11 cellular contexts compared by ENCODE assay signal in genomic region chr5:55877655-55878054, GRCh38. TPM values are rescaled to one million over a fixed set of nuclear protein-coding genes. Genes with fewer than 3 reads are reported as not detected.
"Had no signal": no experiment of that assay in that cellular context is flagged by ENCODE, and none has a peak within 500 bp of the region (broad histone marks: within the 10 kb centered on the region; RNA-seq: fewer than 3 reads in every experiment).

No MANE protein-coding gene starts in this region.

- H3K4me2 ChIP-seq: GM23338 had no signal

- H3K4me1 Mint-ChIP-seq: GM23338, H9 had no signal

- FAIRE-seq: H1, H54 had no signal

- H3K4me3 Mint-ChIP-seq: GM23338, H9, HFFc6 had no signal

- ATAC-seq: GM23338, HCT116 had no signal

- H3K9ac ChIP-seq: GM23248 had no signal

- H2AFZ ChIP-seq: GM23248, GM23338 had no signal

- H3K27ac ChIP-seq: GM23248 had no signal

- DNase-seq: GM23248, GOT3, H7, H9, HCEC 1CT, HFFc6 had no signal

- H3K9me3 Mint-ChIP-seq: GM23338, HFFc6 had no signal

- H3K36me3 ChIP-seq: HAP-1 had no signal

- H3K27ac Mint-ChIP-seq: GM23338, H9, HFFc6 had no signal

- H3K4me3 ChIP-seq: GM23248, GM23338, HAP-1 had no signal

- H3K4me1 ChIP-seq: HAP-1 had no signal

RNA-seq across cellular contexts. Expression of gene IL31RA, which starts 26.5 kb away (rescaled TPM):
- total RNA-seq: GM23248, GM23338, H1, H7 had no signal
- polyA plus RNA-seq: GM23338, H1 had no signal
